Comparison of ENCODE assay signal across 2 cellular contexts in genomic region chr14:52913271-52913670, GRCh38.
TF ChIP-seq lines count a peak whose summit lies in the region.

No MANE protein-coding gene starts in this region.

TF ChIP-seq in liver, 16 proteins besides CTCF, POLR2A, EP300 and RAD21:
- peak; percentile 13 to 43 for TF ChIP-seq HNF4A (conservative IDR thresholded peaks at IDR 0.05)
- TF ChIP-seq ATF3 (IDR thresholded peaks at IDR 0.05): no peak
- TF ChIP-seq FOXA1 (IDR thresholded peaks at IDR 0.05): no peak
- no peak for TF ChIP-seq HNF4G (IDR thresholded peaks at IDR 0.05)
- TF ChIP-seq JUND (IDR thresholded peaks at IDR 0.05): peak in 1 of 2 donors; percentile 7
- TF ChIP-seq SP1 (IDR thresholded peaks at IDR 0.05): no peak
- TF ChIP-seq, protein P1, sequence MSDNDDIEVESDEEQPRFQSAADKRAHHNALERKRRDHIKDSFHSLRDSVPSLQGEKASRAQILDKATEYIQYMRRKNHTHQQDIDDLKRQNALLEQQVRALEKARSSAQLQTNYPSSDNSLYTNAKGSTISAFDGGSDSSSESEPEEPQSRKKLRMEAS (IDR thresholded peaks at IDR 0.05): no peak
- no peak for TF ChIP-seq GABPA (IDR thresholded peaks at IDR 0.05 in 1 of 2, conservative IDR thresholded peaks at IDR 0.05 in 1 of 2)
- no peak for TF ChIP-seq RXRA (IDR thresholded peaks at IDR 0.05)
- TF ChIP-seq YY1 (IDR thresholded peaks at IDR 0.05): peak; percentile 42
- no peak for TF ChIP-seq EGR1 (IDR thresholded peaks at IDR 0.05; ENCODE audit: low read depth in 2 of 2)
- TF ChIP-seq, protein P2, sequence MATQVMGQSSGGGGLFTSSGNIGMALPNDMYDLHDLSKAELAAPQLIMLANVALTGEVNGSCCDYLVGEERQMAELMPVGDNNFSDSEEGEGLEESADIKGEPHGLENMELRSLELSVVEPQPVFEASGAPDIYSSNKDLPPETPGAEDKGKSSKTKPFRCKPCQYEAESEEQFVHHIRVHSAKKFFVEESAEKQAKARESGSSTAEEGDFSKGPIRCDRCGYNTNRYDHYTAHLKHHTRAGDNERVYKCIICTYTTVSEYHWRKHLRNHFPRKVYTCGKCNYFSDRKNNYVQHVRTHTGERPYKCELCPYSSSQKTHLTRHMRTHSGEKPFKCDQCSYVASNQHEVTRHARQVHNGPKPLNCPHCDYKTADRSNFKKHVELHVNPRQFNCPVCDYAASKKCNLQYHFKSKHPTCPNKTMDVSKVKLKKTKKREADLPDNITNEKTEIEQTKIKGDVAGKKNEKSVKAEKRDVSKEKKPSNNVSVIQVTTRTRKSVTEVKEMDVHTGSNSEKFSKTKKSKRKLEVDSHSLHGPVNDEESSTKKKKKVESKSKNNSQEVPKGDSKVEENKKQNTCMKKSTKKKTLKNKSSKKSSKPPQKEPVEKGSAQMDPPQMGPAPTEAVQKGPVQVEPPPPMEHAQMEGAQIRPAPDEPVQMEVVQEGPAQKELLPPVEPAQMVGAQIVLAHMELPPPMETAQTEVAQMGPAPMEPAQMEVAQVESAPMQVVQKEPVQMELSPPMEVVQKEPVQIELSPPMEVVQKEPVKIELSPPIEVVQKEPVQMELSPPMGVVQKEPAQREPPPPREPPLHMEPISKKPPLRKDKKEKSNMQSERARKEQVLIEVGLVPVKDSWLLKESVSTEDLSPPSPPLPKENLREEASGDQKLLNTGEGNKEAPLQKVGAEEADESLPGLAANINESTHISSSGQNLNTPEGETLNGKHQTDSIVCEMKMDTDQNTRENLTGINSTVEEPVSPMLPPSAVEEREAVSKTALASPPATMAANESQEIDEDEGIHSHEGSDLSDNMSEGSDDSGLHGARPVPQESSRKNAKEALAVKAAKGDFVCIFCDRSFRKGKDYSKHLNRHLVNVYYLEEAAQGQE (IDR thresholded peaks at IDR 0.05): no peak
- TF ChIP-seq NR2F2 (IDR thresholded peaks at IDR 0.05): no peak

TF ChIP-seq in HepG2, 621 proteins besides CTCF, POLR2A, EP300 and RAD21:
- TF ChIP-seq ZNF564 (CRISPR knock-in tag; IDR thresholded peaks at IDR 0.05) (no peak), ARNT (IDR thresholded peaks at IDR 0.05) (no peak), THAP8 (CRISPR knock-in tag; IDR thresholded peaks at IDR 0.05; ENCODE audit: borderline replicate concordance) (no peak), ZNF383 (CRISPR knock-in tag; IDR thresholded peaks at IDR 0.05; ENCODE audit: borderline replicate concordance) (no peak), ISL2 (CRISPR knock-in tag; IDR thresholded peaks at IDR 0.05) (no peak), MED8 (CRISPR knock-in tag; IDR thresholded peaks at IDR 0.05; ENCODE audit: insufficient replicate concordance) (no peak), ZBTB7B (CRISPR knock-in tag; IDR thresholded peaks at IDR 0.05) (no peak), ZFP36L2 (CRISPR knock-in tag; IDR thresholded peaks at IDR 0.05) (no peak), PREB (CRISPR knock-in tag; IDR thresholded peaks at IDR 0.05) (no peak), TMF1 (CRISPR knock-in tag; IDR thresholded peaks at IDR 0.05; ENCODE audit: low read depth) (no peak), HMGA1 (CRISPR knock-in tag; conservative IDR thresholded peaks at IDR 0.05) (no peak), ZNF850 (CRISPR knock-in tag; conservative IDR thresholded peaks at IDR 0.05) (no peak), KLF6 (CRISPR knock-in tag; IDR thresholded peaks at IDR 0.05) (no peak), FOSL1 (CRISPR knock-in tag; IDR thresholded peaks at IDR 0.05; ENCODE audit: borderline replicate concordance) (no peak), ELF1 (CRISPR knock-in tag; IDR thresholded peaks at IDR 0.05) (no peak), NFYC (CRISPR knock-in tag; IDR thresholded peaks at IDR 0.05) (no peak), ZNF44 (CRISPR knock-in tag; IDR thresholded peaks at IDR 0.05) (no peak), CBX2 (IDR thresholded peaks at IDR 0.05; ENCODE audit: low read depth, low read length) (no peak), CBX2 (CRISPR knock-in tag; IDR thresholded peaks at IDR 0.05; ENCODE audit: low read depth) (no peak)
